In the genomic region with DNA sequence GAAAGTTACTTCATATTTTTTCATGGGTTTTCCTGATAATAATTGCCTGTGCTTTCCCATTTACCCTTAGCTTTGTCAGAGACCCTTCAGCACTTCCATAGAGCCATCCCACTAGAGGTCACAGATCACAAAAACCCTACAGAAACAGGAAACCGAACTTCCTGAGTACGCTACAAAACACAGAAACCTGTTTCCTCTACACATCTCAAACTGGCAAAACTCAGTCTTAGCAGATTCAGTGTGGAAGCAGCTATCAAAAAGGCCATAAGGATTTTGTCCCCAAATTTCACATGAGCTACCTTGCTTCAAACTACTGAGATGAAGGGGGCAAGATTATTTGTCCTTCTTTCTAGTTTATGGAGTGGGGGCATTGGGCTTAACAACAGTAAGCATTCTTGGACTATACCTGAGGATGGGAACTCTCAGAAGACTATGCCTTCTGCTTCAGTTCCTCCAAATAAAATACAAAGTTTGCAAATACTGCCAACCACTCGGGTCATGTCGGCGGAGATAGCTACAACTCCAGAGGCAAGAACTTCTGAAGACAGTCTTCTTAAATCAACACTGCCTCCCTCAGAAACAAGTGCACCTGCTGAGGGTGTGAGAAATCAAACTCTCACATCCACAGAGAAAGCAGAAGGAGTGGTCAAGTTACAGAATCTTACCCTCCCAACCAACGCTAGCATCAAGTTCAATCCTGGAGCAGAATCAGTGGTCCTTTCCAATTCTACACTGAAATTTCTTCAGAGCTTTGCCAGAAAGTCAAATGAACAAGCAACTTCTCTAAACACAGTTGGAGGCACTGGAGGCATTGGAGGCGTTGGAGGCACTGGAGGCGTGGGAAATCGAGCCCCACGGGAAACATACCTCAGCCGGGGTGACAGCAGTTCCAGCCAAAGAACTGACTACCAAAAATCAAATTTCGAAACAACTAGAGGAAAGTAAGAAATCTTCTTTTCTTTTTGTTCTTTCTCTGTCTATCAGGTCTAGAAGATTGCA, we compare ENCODE assay signal across 1 cellular context.
TF ChIP-seq lines count a peak whose summit lies in the region.

A gene with protein sequence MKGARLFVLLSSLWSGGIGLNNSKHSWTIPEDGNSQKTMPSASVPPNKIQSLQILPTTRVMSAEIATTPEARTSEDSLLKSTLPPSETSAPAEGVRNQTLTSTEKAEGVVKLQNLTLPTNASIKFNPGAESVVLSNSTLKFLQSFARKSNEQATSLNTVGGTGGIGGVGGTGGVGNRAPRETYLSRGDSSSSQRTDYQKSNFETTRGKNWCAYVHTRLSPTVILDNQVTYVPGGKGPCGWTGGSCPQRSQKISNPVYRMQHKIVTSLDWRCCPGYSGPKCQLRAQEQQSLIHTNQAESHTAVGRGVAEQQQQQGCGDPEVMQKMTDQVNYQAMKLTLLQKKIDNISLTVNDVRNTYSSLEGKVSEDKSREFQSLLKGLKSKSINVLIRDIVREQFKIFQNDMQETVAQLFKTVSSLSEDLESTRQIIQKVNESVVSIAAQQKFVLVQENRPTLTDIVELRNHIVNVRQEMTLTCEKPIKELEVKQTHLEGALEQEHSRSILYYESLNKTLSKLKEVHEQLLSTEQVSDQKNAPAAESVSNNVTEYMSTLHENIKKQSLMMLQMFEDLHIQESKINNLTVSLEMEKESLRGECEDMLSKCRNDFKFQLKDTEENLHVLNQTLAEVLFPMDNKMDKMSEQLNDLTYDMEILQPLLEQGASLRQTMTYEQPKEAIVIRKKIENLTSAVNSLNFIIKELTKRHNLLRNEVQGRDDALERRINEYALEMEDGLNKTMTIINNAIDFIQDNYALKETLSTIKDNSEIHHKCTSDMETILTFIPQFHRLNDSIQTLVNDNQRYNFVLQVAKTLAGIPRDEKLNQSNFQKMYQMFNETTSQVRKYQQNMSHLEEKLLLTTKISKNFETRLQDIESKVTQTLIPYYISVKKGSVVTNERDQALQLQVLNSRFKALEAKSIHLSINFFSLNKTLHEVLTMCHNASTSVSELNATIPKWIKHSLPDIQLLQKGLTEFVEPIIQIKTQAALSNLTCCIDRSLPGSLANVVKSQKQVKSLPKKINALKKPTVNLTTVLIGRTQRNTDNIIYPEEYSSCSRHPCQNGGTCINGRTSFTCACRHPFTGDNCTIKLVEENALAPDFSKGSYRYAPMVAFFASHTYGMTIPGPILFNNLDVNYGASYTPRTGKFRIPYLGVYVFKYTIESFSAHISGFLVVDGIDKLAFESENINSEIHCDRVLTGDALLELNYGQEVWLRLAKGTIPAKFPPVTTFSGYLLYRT (plus strand): TSS at position 201 of the 999 bp plus-strand sequence. CDS start 118 bp downstream, at position 319.

TF ChIP-seq in WTC11, 78 proteins besides CTCF, POLR2A, EP300 and RAD21:
- TF ChIP-seq ZNF317 (CRISPR knock-in tag; IDR thresholded peaks at IDR 0.05; ENCODE audit: borderline replicate concordance, low read depth) (no peak), MXD4 (CRISPR knock-in tag; IDR thresholded peaks at IDR 0.05; ENCODE audit: borderline replicate concordance) (no peak), JAZF1 (CRISPR knock-in tag; IDR thresholded peaks at IDR 0.05) (no peak), GRHL2 (CRISPR knock-in tag; IDR thresholded peaks at IDR 0.05; ENCODE audit: insufficient replicate concordance, severe bottlenecking) (no peak), TCF7 (CRISPR knock-in tag; IDR thresholded peaks at IDR 0.05; ENCODE audit: low read depth) (no peak), ZNF423 (CRISPR knock-in tag; IDR thresholded peaks at IDR 0.05) (no peak), E2F5 (CRISPR knock-in tag; IDR thresholded peaks at IDR 0.05) (no peak), FOXP1 (CRISPR knock-in tag; IDR thresholded peaks at IDR 0.05; ENCODE audit: borderline replicate concordance) (no peak), KAT7 (CRISPR knock-in tag; IDR thresholded peaks at IDR 0.05; ENCODE audit: borderline replicate concordance) (no peak), ESRRA (CRISPR knock-in tag; IDR thresholded peaks at IDR 0.05; ENCODE audit: borderline replicate concordance) (no peak), MYBL2 (CRISPR knock-in tag; IDR thresholded peaks at IDR 0.05) (no peak), ZNF121 (CRISPR knock-in tag; IDR thresholded peaks at IDR 0.05) (no peak), CREM (CRISPR knock-in tag; IDR thresholded peaks at IDR 0.05) (no peak), USF2 (CRISPR knock-in tag; IDR thresholded peaks at IDR 0.05) (no peak), ZNF396 (CRISPR knock-in tag; IDR thresholded peaks at IDR 0.05; ENCODE audit: borderline replicate concordance) (no peak), GTF2I (CRISPR knock-in tag; conservative IDR thresholded peaks at IDR 0.05) (no peak), AFF4 (CRISPR knock-in tag; IDR thresholded peaks at IDR 0.05; ENCODE audit: borderline replicate concordance) (no peak)
- TF ChIP-seq, protein P1, sequence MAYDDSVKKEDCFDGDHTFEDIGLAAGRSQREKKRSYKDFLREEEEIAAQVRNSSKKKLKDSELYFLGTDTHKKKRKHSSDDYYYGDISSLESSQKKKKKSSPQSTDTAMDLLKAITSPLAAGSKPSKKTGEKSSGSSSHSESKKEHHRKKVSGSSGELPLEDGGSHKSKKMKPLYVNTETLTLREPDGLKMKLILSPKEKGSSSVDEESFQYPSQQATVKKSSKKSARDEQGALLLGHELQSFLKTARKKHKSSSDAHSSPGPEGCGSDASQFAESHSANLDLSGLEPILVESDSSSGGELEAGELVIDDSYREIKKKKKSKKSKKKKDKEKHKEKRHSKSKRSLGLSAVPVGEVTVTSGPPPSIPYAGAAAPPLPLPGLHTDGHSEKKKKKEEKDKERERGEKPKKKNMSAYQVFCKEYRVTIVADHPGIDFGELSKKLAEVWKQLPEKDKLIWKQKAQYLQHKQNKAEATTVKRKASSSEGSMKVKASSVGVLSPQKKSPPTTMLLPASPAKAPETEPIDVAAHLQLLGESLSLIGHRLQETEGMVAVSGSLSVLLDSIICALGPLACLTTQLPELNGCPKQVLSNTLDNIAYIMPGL (CRISPR knock-in tag; IDR thresholded peaks at IDR 0.05): no peak
- TF ChIP-seq, protein P2, sequence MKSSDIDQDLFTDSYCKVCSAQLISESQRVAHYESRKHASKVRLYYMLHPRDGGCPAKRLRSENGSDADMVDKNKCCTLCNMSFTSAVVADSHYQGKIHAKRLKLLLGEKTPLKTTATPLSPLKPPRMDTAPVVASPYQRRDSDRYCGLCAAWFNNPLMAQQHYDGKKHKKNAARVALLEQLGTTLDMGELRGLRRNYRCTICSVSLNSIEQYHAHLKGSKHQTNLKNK (CRISPR knock-in tag; IDR thresholded peaks at IDR 0.05): no peak
